In the genomic region with DNA sequence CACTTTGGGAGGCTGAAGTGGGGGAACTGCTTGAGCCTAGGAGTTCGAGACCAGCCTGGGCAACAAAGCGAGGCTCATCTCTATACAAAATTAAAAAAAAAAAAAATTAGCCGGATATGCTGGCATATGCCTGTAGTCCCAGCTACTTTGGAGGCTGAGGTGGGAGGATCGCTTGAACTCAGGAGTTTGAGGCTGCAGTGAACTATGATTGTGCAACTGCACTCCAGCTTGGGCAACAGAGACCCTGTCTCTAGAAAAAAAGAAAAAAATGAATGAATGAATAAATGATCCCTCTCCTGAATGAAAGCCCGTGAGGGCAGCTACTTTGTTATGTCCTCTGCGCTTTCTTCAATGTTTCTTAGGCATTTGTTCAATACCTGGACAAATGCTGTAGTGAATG, we compare ENCODE assay signal across 2 cellular contexts.
TF ChIP-seq lines count a peak whose summit lies in the region.

No MANE protein-coding gene starts in this region.

TF ChIP-seq in IMR-90, 13 proteins besides CTCF, POLR2A, EP300 and RAD21:
- TF ChIP-seq USF2 (IDR thresholded peaks at IDR 0.05; ENCODE audit: low read depth, low read length): no peak
- TF ChIP-seq, protein P1, sequence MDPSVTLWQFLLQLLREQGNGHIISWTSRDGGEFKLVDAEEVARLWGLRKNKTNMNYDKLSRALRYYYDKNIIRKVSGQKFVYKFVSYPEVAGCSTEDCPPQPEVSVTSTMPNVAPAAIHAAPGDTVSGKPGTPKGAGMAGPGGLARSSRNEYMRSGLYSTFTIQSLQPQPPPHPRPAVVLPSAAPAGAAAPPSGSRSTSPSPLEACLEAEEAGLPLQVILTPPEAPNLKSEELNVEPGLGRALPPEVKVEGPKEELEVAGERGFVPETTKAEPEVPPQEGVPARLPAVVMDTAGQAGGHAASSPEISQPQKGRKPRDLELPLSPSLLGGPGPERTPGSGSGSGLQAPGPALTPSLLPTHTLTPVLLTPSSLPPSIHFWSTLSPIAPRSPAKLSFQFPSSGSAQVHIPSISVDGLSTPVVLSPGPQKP (IDR thresholded peaks at IDR 0.05; ENCODE audit: borderline replicate concordance, low read depth, low read length): no peak
- TF ChIP-seq MXI1 (IDR thresholded peaks at IDR 0.05; ENCODE audit: borderline replicate concordance, low read depth, low read length): no peak
- TF ChIP-seq CHD1 (IDR thresholded peaks at IDR 0.05; ENCODE audit: low read depth, low read length): no peak
- TF ChIP-seq MAFK (IDR thresholded peaks at IDR 0.05; ENCODE audit: low read depth, low read length): no peak
- no peak for TF ChIP-seq BHLHE40 (IDR thresholded peaks at IDR 0.05; ENCODE audit: low read depth, low read length)
- no peak for TF ChIP-seq NFE2L2 (IDR thresholded peaks at IDR 0.05; ENCODE audit: low read depth, low read length)

TF ChIP-seq in HepG2, 621 proteins besides CTCF, POLR2A, EP300 and RAD21:
- no peak for TF ChIP-seq TAF15 (IDR thresholded peaks at IDR 0.05; ENCODE audit: low read depth, low read length, poor library complexity, severe bottlenecking)
- no peak for TF ChIP-seq AHR (CRISPR knock-in tag; IDR thresholded peaks at IDR 0.05)
- no peak for TF ChIP-seq ZNF335 (CRISPR knock-in tag; IDR thresholded peaks at IDR 0.05)
- 0 out of 2 replicates have a peak, but pooled peaks have one; percentile 43 for TF ChIP-seq ZMYM2 (CRISPR knock-in tag; IDR thresholded peaks at IDR 0.05)
- TF ChIP-seq ZNF224 (CRISPR knock-in tag; IDR thresholded peaks at IDR 0.05): 0 out of 2 replicates have a peak, but pooled peaks have one; percentile 3
- no peak for TF ChIP-seq KLF6 (CRISPR knock-in tag; IDR thresholded peaks at IDR 0.05)
- TF ChIP-seq, protein P2, sequence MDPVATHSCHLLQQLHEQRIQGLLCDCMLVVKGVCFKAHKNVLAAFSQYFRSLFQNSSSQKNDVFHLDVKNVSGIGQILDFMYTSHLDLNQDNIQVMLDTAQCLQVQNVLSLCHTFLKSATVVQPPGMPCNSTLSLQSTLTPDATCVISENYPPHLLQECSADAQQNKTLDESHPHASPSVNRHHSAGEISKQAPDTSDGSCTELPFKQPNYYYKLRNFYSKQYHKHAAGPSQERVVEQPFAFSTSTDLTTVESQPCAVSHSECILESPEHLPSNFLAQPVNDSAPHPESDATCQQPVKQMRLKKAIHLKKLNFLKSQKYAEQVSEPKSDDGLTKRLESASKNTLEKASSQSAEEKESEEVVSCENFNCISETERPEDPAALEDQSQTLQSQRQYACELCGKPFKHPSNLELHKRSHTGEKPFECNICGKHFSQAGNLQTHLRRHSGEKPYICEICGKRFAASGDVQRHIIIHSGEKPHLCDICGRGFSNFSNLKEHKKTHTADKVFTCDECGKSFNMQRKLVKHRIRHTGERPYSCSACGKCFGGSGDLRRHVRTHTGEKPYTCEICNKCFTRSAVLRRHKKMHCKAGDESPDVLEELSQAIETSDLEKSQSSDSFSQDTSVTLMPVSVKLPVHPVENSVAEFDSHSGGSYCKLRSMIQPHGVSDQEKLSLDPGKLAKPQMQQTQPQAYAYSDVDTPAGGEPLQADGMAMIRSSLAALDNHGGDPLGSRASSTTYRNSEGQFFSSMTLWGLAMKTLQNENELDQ (CRISPR knock-in tag; IDR thresholded peaks at IDR 0.05; ENCODE audit: borderline replicate concordance): no peak
- peak; percentile 72 for TF ChIP-seq CEBPG (CRISPR knock-in tag; IDR thresholded peaks at IDR 0.05)
- TF ChIP-seq KDM1A (CRISPR knock-in tag; IDR thresholded peaks at IDR 0.05): 0 out of 2 replicates have a peak, but pooled peaks have one; percentile 46
- no peak for TF ChIP-seq MTF2 (CRISPR knock-in tag; IDR thresholded peaks at IDR 0.05; ENCODE audit: borderline replicate concordance)
- TF ChIP-seq ZNF770 (CRISPR knock-in tag; IDR thresholded peaks at IDR 0.05): peak; percentile 99
- TF ChIP-seq ELK4 (CRISPR knock-in tag; IDR thresholded peaks at IDR 0.05; ENCODE audit: borderline replicate concordance): no peak
- TF ChIP-seq ZNF7 (CRISPR knock-in tag; IDR thresholded peaks at IDR 0.05): no peak
- no peak for TF ChIP-seq ATF3 (CRISPR knock-in tag; IDR thresholded peaks at IDR 0.05)
- TF ChIP-seq CEBPB (IDR thresholded peaks at IDR 0.05; ENCODE audit: borderline replicate concordance, low read depth, low read length): peak; percentile 63
- TF ChIP-seq, protein P3, sequence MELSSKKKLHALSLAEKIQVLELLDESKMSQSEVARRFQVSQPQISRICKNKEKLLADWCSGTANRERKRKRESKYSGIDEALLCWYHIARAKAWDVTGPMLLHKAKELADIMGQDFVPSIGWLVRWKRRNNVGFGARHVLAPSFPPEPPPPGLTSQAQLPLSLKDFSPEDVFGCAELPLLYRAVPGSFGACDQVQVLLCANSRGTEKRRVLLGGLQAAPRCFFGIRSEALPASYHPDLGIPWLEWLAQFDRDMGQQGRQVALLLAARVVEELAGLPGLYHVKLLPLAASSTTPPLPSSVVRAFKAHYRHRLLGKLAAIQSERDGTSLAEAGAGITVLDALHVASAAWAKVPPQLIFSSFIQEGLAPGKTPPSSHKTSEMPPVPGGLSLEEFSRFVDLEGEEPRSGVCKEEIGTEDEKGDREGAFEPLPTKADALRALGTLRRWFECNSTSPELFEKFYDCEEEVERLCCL (CRISPR knock-in tag; IDR thresholded peaks at IDR 0.05; ENCODE audit: borderline replicate concordance): no peak
- TF ChIP-seq, protein P4, sequence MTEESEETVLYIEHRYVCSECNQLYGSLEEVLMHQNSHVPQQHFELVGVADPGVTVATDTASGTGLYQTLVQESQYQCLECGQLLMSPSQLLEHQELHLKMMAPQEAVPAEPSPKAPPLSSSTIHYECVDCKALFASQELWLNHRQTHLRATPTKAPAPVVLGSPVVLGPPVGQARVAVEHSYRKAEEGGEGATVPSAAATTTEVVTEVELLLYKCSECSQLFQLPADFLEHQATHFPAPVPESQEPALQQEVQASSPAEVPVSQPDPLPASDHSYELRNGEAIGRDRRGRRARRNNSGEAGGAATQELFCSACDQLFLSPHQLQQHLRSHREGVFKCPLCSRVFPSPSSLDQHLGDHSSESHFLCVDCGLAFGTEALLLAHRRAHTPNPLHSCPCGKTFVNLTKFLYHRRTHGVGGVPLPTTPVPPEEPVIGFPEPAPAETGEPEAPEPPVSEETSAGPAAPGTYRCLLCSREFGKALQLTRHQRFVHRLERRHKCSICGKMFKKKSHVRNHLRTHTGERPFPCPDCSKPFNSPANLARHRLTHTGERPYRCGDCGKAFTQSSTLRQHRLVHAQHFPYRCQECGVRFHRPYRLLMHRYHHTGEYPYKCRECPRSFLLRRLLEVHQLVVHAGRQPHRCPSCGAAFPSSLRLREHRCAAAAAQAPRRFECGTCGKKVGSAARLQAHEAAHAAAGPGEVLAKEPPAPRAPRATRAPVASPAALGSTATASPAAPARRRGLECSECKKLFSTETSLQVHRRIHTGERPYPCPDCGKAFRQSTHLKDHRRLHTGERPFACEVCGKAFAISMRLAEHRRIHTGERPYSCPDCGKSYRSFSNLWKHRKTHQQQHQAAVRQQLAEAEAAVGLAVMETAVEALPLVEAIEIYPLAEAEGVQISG (CRISPR knock-in tag; IDR thresholded peaks at IDR 0.05): no peak
TF ChIP-seq in HepG2: peak in this region for 6.
